In genomic region chr10:46035923-46036849, GRCh38 we compare ENCODE assay signal across 16 cellular contexts. TPM values are rescaled to one million over a fixed set of nuclear protein-coding genes. Genes with fewer than 3 reads are reported as not detected.
A peak's percentile ranks its signal among the peaks of the same experiment; 100 is the strongest.
DNase-seq lines count a peak whose midpoint lies in the region; ATAC-seq and TF ChIP-seq lines count a peak whose summit lies in the region.
"Had no signal": no experiment of that assay in that cellular context is flagged by ENCODE, and none has a peak within 500 bp of the region (broad histone marks: within the 10 kb centered on the region; RNA-seq: fewer than 3 reads in every experiment).

No MANE protein-coding gene starts in this region.

- BruUV-seq in HCT116 (replicated peaks; lab: Mats Ljungman, UMichigan) = no TSS peak

- H3K4me3 ChIP-seq in HCT116 (replicated peaks in 1 of 2; ENCODE audit: low read depth in 1 of 2, low read length in 2 of 2) (no peak overlapping the region), SK-N-SH (ENCODE audit: low read depth in 2 of 2, low read length in 1 of 2) (no peak overlapping the region), fibroblast of pulmonary artery (replicated peaks; ENCODE audit: low read depth, low read length) (no peak overlapping the region), MG63 (no peak overlapping the region)
- H3K4me3 ChIP-seq: BLaER1 treated with 17β-estradiol and CSF1 and Interleukin-3, amounts not matched to agents 10 nM and 100 nM had no signal

- RAD21 ChIA-PET in HCT116 (lab: Charles Lee; ENCODE audit: low non-redundant PET in 1 of 2, low total read pairs in 2 of 2, uncharacterized antibody in 2 of 2, unreplicated experiment in 2 of 2) = no interaction called here

- POLR2A ChIA-PET in HCT116 (lab: Charles Lee) (no interaction called here), SK-N-SH (lab: Yijun Ruan, JAX) (no interaction called here)

- no peaks in the 10 kb centered on the region for H3K36me3 ChIP-seq in HCT116 (ENCODE audit: control insufficient read depth in 1 of 2, insufficient read depth in 2 of 2, low read length in 2 of 2)
- no peaks in the 10 kb centered on the region for H3K36me3 ChIP-seq in SK-N-SH (replicated peaks in 1 of 2; ENCODE audit: control insufficient read depth in 1 of 2, insufficient read depth in 2 of 2, low read length in 1 of 2)
- H3K36me3 ChIP-seq in MG63 = no peaks in the 10 kb centered on the region
- H3K36me3 ChIP-seq: BLaER1 treated with 17β-estradiol and CSF1 and Interleukin-3, amounts not matched to agents 10 nM and 100 nM had no signal

- H3K27me3 ChIP-seq in HCT116 (ENCODE audit: insufficient read depth, low read length) (no peaks in the 10 kb centered on the region), SK-N-SH (ENCODE audit: insufficient read depth) (no peaks in the 10 kb centered on the region), MG63 (no peaks in the 10 kb centered on the region)
- H3K27me3 ChIP-seq: BLaER1 treated with 17β-estradiol and CSF1 and Interleukin-3, amounts not matched to agents 10 nM and 100 nM had no signal

- intact Hi-C loops in HCT116 (cut with micrococcal nuclease) = no loop called here

- H3K79me2 ChIP-seq in HCT116 (ENCODE audit: insufficient read depth, low read length) (no peaks in the 10 kb centered on the region), SK-N-SH (ENCODE audit: insufficient read depth) (no peaks in the 10 kb centered on the region)

- H4K20me1 ChIP-seq in HCT116 (ENCODE audit: insufficient read depth) = no peaks in the 10 kb centered on the region
- no peaks in the 10 kb centered on the region for H4K20me1 ChIP-seq in SK-N-SH (ENCODE audit: insufficient read depth)
- H4K20me1 ChIP-seq: BLaER1 treated with 17β-estradiol and CSF1 and Interleukin-3, amounts not matched to agents 10 nM and 100 nM had no signal

- H3K9me2 ChIP-seq in HCT116 (ENCODE audit: insufficient read depth) (no peaks in the 10 kb centered on the region), SK-N-SH (no peaks in the 10 kb centered on the region)

- H3K9ac ChIP-seq in HCT116 (ENCODE audit: low read length) (no peak overlapping the region), SK-N-SH (no peak overlapping the region)
- H3K9ac ChIP-seq: BLaER1 treated with 17β-estradiol and CSF1 and Interleukin-3, amounts not matched to agents 10 nM and 100 nM had no signal

- TF ChIP-seq RAD21 in HCT116 (IDR thresholded peaks at IDR 0.05; ENCODE audit: low read depth) = peak; percentile 29; the same call in 1 of the 2 replicates
- TF ChIP-seq RAD21 in SK-N-SH (IDR thresholded peaks at IDR 0.05; ENCODE audit: low read length) = peak; percentile 17; the same call in 1 of the 2 replicates

- H3K9me3 ChIP-seq in HCT116 (ENCODE audit: control insufficient read depth in 1 of 2, insufficient read depth in 1 of 2, low read depth in 1 of 2, low read length in 2 of 2) (no peaks in the 10 kb centered on the region), SK-N-SH (no peaks in the 10 kb centered on the region), MG63 (no peaks in the 10 kb centered on the region)
- H3K9me3 ChIP-seq: BLaER1 treated with 17β-estradiol and CSF1 and Interleukin-3, amounts not matched to agents 10 nM and 100 nM had no signal

- H2AFZ ChIP-seq in HCT116 (ENCODE audit: low read depth, low read length, poor library complexity, severe bottlenecking) (peak overlapping the region; percentile 27), SK-N-SH (ENCODE audit: low read depth) (peak overlapping the region; percentile 58; the same call in 1 of the 2 replicates)

- H3F3A ChIP-seq in SK-N-SH (replicated peaks; ENCODE audit: insufficient read depth) = no peaks in the 10 kb centered on the region

- peak in 2 of 3 experiments; percentile 15 to 27; a peak in 3 of 6 replicates for TF ChIP-seq CTCF in HCT116 (IDR thresholded peaks at IDR 0.05 in 2 of 3, conservative IDR thresholded peaks at IDR 0.05 in 1 of 3; ENCODE audit: borderline replicate concordance in 1 of 3, insufficient read depth in 1 of 3, low read depth in 2 of 3, low read length in 2 of 3)
- TF ChIP-seq CTCF in SK-N-SH (IDR thresholded peaks at IDR 0.05) = peak; percentile 15
- TF ChIP-seq CTCF in fibroblast of pulmonary artery (IDR thresholded peaks at IDR 0.05; ENCODE audit: low read length, missing control alignments) = peak; percentile 9

- ATAC-seq in HCT116 = peak; percentile 67
- ATAC-seq: sciatic nerve had no signal

- 23% methylated on average over 4 of the region's 8 CpGs for WGBS in SK-N-SH (ENCODE audit: low lambda C conversion rate)

- TF ChIP-seq EP300 in SK-N-SH (IDR thresholded peaks at IDR 0.05; ENCODE audit: borderline replicate concordance in 1 of 2, low read depth in 1 of 2, low read length in 1 of 2) = no peak

- H3K27ac ChIP-seq in HCT116 (ENCODE audit: low read depth, low read length) (no peak overlapping the region), SK-N-SH (ENCODE audit: low read depth in 2 of 2, low read length in 1 of 2) (no peak overlapping the region)
- H3K27ac ChIP-seq: BLaER1 treated with 17β-estradiol and CSF1 and Interleukin-3, amounts not matched to agents 10 nM and 100 nM; RWPE1 had no signal

- no peak for DNase-seq in HCT116 (ENCODE audit: low read depth, low spot score)
- no peak for DNase-seq in SK-N-SH
- DNase-seq in fibroblast of pulmonary artery (ENCODE audit: low read depth) = no peak
- peak; percentile 37 for DNase-seq in pulmonary artery endothelial cell (ENCODE audit: low read depth, low spot score)
- no peak for DNase-seq in ACHN
- DNase-seq in iPS-NIHi7 (ENCODE audit: extremely low spot score) = no peak
- no peak for DNase-seq in MG63
- DNase-seq: activated naive CD4-positive, alpha-beta T cell; NCI-H2029; NCI-H69 had no signal

- TF ChIP-seq POLR2A in HCT116 (IDR thresholded peaks at IDR 0.05; ENCODE audit: borderline replicate concordance, extremely low read depth, insufficient read depth, insufficient read length) = no peak

- no peak overlapping the region for H3K4me2 ChIP-seq in HCT116 (ENCODE audit: low read length)
- H3K4me2 ChIP-seq in SK-N-SH = no peak overlapping the region
- H3K4me2 ChIP-seq: BLaER1 treated with 17β-estradiol and CSF1 and Interleukin-3, amounts not matched to agents 10 nM and 100 nM had no signal

- CTCF ChIA-PET in HCT116 (lab: Charles Lee) = no interaction called here
- CTCF ChIA-PET in SK-N-SH (lab: Yijun Ruan, JAX) = no interaction called here

- in situ Hi-C loops in ACHN (cut with HindIII; ENCODE audit: low pct_ligation_motif_present, low pct_unique_long_range_greater_than_20kb, low sequenced_read_pairs) = no loop called here

- H3K4me1 ChIP-seq in HCT116 (ENCODE audit: control insufficient read depth in 1 of 2, insufficient read depth in 2 of 2, low read length in 2 of 2) (peaks cover 4% of the 10 kb centered on the region in 2 experiments; a peak in 2 of 4 replicates), SK-N-SH (ENCODE audit: control insufficient read depth in 1 of 2, insufficient read depth in 2 of 2, low read depth in 1 of 2, low read length in 1 of 2) (peaks cover 5% of the 10 kb centered on the region in 2 experiments; a peak in 1 of 4 replicates)

TF ChIP-seq in HCT116, 20 proteins besides CTCF, POLR2A, EP300 and RAD21 (continues in another document):
- TF ChIP-seq TCF7L2 (IDR thresholded peaks at IDR 0.05; ENCODE audit: borderline replicate concordance, extremely low read depth, insufficient read depth, insufficient read length) (no peak), CBX3 (IDR thresholded peaks at IDR 0.05; ENCODE audit: low read depth) (no peak), EGR1 (IDR thresholded peaks at IDR 0.05; ENCODE audit: low read depth) (no peak), SIN3A (IDR thresholded peaks at IDR 0.05; ENCODE audit: low read depth) (no peak), EZH2 (IDR thresholded peaks at IDR 0.05) (no peak), ELF1 (IDR thresholded peaks at IDR 0.05; ENCODE audit: borderline replicate concordance, low read depth) (no peak)
- TF ChIP-seq, protein P1, sequence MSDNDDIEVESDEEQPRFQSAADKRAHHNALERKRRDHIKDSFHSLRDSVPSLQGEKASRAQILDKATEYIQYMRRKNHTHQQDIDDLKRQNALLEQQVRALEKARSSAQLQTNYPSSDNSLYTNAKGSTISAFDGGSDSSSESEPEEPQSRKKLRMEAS (IDR thresholded peaks at IDR 0.05) = no peak

TF ChIP-seq in SK-N-SH, 30 proteins besides CTCF, POLR2A, EP300 and RAD21:
- no peak for TF ChIP-seq RFX5 (IDR thresholded peaks at IDR 0.05; ENCODE audit: low read length)
- TF ChIP-seq, protein P1 (IDR thresholded peaks at IDR 0.05; ENCODE audit: low read depth) = no peak
- no peak for TF ChIP-seq FOSL2 (IDR thresholded peaks at IDR 0.05; ENCODE audit: borderline replicate concordance, low read depth)
- no peak for TF ChIP-seq RXRA (IDR thresholded peaks at IDR 0.05; ENCODE audit: borderline replicate concordance, low read depth)
- TF ChIP-seq, protein P2, sequence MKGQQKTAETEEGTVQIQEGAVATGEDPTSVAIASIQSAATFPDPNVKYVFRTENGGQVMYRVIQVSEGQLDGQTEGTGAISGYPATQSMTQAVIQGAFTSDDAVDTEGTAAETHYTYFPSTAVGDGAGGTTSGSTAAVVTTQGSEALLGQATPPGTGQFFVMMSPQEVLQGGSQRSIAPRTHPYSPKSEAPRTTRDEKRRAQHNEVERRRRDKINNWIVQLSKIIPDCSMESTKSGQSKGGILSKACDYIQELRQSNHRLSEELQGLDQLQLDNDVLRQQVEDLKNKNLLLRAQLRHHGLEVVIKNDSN (IDR thresholded peaks at IDR 0.05; ENCODE audit: borderline replicate concordance, low read depth) = no peak

RNA-seq across cellular contexts. Expression of gene NCOA4, which starts 5.8 kb away (rescaled TPM):
- 68.0 TPM for total RNA-seq in HCT116 (2021; ENCODE audit: unreplicated experiment)
- polyA plus RNA-seq in HCT116 (2012) = 32.6 and 39.9 TPM in 2 replicates
- 30.3 and 44.9 TPM in 2 replicates for polyA plus RNA-seq in SK-N-SH (2012; rRNA removed)
- polyA plus RNA-seq in SK-N-SH (2012; cell fraction: cytosol; rRNA removed) = 46.0 and 47.0 TPM in 2 replicates
- polyA plus RNA-seq in SK-N-SH (2012; cell fraction: nucleus; rRNA removed) = 16.1 and 30.8 TPM in 2 replicates
- 204 and 239 TPM in 2 replicates for total RNA-seq in pulmonary artery endothelial cell
- total RNA-seq in MG63 (2014; rRNA removed; shearing (Covaris generic); ENCODE audit: low replicate concordance) = 204 and 236 TPM in 2 replicates

RNA-seq across cellular contexts. Expression of gene MSMB, which starts 9.9 kb away (rescaled TPM):
- total RNA-seq in HCT116 (2021; ENCODE audit: unreplicated experiment) (not detected), pulmonary artery endothelial cell (not detected in 2 replicates)
- not detected in 2 replicates for polyA plus RNA-seq in HCT116 (2012)
- not detected in 2 replicates for polyA plus RNA-seq in SK-N-SH (2012; rRNA removed)
- polyA plus RNA-seq in SK-N-SH (2012; cell fraction: cytosol; rRNA removed) = not detected in 2 replicates
- polyA plus RNA-seq in SK-N-SH (2012; cell fraction: nucleus; rRNA removed) = not detected in 2 replicates
- total RNA-seq in MG63 (2014; rRNA removed; shearing (Covaris generic); ENCODE audit: low replicate concordance) = not detected in 2 replicates
- total RNA-seq: sciatic nerve; T-helper 1 cell treated with Interleukin-12 subunit alpha and Interleukin-12 subunit beta and Interleukin-4 antibody, amounts not matched to agents 30 ng/mL and 1 ng/mL, for 36 hours; temporal lobe had no signal
- polyA plus RNA-seq: neural cell had no signal

Comparison
In these comparisons a context has a peak if more than half of its experiments do, and no peak if none do; other contexts are left out.
1. Of the 11 proteins assayed by ChIP-seq in both SK-N-SH and HCT116: peak only in SK-N-SH: none; only in HCT116: none; in both: CTCF and RAD21; in neither: 9.